26 cellular contexts compared by ENCODE assay signal in the genomic region with DNA sequence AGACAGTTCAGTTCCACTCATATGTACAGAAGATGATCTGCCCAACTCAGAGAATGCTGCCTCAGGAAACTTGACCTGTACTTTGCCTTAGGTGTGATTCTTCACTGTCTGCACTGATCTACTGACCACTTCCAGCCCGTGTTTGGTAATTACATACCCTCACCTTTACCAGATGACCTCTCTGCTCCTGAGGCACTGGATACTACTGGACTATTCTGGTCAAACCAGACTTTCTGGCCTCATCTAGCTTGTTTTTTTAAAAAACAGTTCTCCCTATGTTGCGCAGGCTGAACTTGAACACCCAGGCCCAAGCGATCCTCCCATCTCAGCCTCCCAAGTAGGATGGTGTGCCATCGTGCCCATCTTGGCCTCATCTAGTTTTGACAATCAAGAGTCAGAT.
"Had no signal": no experiment of that assay in that cellular context is flagged by ENCODE, and none has a peak within 500 bp of the region (broad histone marks: within the 10 kb centered on the region; RNA-seq: fewer than 3 reads in every experiment).

No MANE protein-coding gene starts in this region.

- H3K9me3 Mint-ChIP-seq: dendritic cell treated with granulocyte-macrophage colony-stimulating factor and Interleukin-4, amounts not matched to agents 40 ng/mL and 50 ng/mL, for 4 days; effector memory CD8-positive, alpha-beta T cell; endodermal cell; immature natural killer cell; mesothelial cell of epicardium had no signal

- H3K4me2 ChIP-seq: hepatocyte had no signal

- H3K4me1 ChIP-seq: colonic mucosa had no signal

- DNase-seq: colonic mucosa; cortex of kidney; effector CD8-positive, alpha-beta T cell; effector memory CD8-positive, alpha-beta T cell; endodermal cell; erythroblast; esophagus squamous epithelium; foreskin fibroblast; heart left ventricle; hypothalamus; immature natural killer cell; left cardiac atrium; left lung; left ventricle myocardium superior; lower lobe of right lung; mesenchymal stem cell; mucosa of descending colon had no signal

- H3K27ac ChIP-seq: colonic mucosa, epithelial cell of prostate, esophagus squamous epithelium, gastroesophageal sphincter, heart left ventricle, hepatocyte, left lung, lower lobe of right lung had no signal

- H3K4me3 Mint-ChIP-seq: dendritic cell treated with granulocyte-macrophage colony-stimulating factor and Interleukin-4, amounts not matched to agents 40 ng/mL and 50 ng/mL, for 4 days; effector memory CD8-positive, alpha-beta T cell; endodermal cell; immature natural killer cell; mesothelial cell of epicardium had no signal

- H3K27ac Mint-ChIP-seq: dendritic cell treated with granulocyte-macrophage colony-stimulating factor and Interleukin-4, amounts not matched to agents 40 ng/mL and 50 ng/mL, for 4 days; effector memory CD8-positive, alpha-beta T cell; endodermal cell; immature natural killer cell; mesothelial cell of epicardium had no signal

- H3K4me3 ChIP-seq: colonic mucosa, esophagus squamous epithelium, gastroesophageal sphincter, heart left ventricle, hepatocyte, left lung, lower lobe of right lung, mucosa of descending colon had no signal

- H2AFZ ChIP-seq: hepatocyte had no signal

- H3K36me3 ChIP-seq: colonic mucosa had no signal

- FAIRE-seq: endometrium, frontal cortex, keratinocyte had no signal

- H3K9me3 ChIP-seq: colonic mucosa, esophagus squamous epithelium, gastroesophageal sphincter, heart left ventricle, left lung, lower lobe of right lung, mucosa of descending colon had no signal

- H3K27me3 Mint-ChIP-seq: dendritic cell treated with granulocyte-macrophage colony-stimulating factor and Interleukin-4, amounts not matched to agents 40 ng/mL and 50 ng/mL, for 4 days; effector memory CD8-positive, alpha-beta T cell had no signal

- ATAC-seq: effector memory CD8-positive, alpha-beta T cell; esophagus mucosa; gastroesophageal sphincter; heart left ventricle; left cardiac atrium; left lung; left ventricle myocardium superior; lower lobe of right lung; mucosa of descending colon had no signal

- H3K27me3 ChIP-seq: colonic mucosa, esophagus squamous epithelium, gastroesophageal sphincter, heart left ventricle, hepatocyte, left lung had no signal
